In genomic region chr5:149546974-149547373, GRCh38 we compare ENCODE assay signal across 10 cellular contexts. TPM values are rescaled to one million over a fixed set of nuclear protein-coding genes. Genes with fewer than 3 reads are reported as not detected.
A peak's percentile ranks its signal among the peaks of the same experiment; 100 is the strongest.
DNase-seq lines count a peak whose midpoint lies in the region; ATAC-seq and TF ChIP-seq lines count a peak whose summit lies in the region.
"Had no signal": no experiment of that assay in that cellular context is flagged by ENCODE, and none has a peak within 500 bp of the region (broad histone marks: within the 10 kb centered on the region; RNA-seq: fewer than 3 reads in every experiment).

No MANE protein-coding gene starts in this region.

- H3K4me3 ChIP-seq in Karpas-422 (ENCODE audit: low read length) (no peak overlapping the region), mucosa of rectum (ENCODE audit: low read length in 2 of 2) (peak overlapping the region in 1 of 2 donors; percentile 14)
- H3K4me3 ChIP-seq: pancreas had no signal

- ATAC-seq in GM19467 (IDR thresholded peaks at IDR 0.05; ENCODE audit: unreplicated experiment) = no peak
- ATAC-seq: pancreas had no signal

- H3K9me3 ChIP-seq in Karpas-422 (ENCODE audit: low read length) (no peaks in the 10 kb centered on the region), mucosa of rectum (ENCODE audit: control insufficient read depth in 2 of 2, low read length in 2 of 2) (no peaks in the 10 kb centered on the region)
- H3K9me3 ChIP-seq: pancreas had no signal

- peaks cover 50% of the 10 kb centered on the region for H3K36me3 ChIP-seq in Karpas-422 (ENCODE audit: insufficient read depth, low read length)
- H3K36me3 ChIP-seq in mucosa of rectum (ENCODE audit: control insufficient read depth in 2 of 2, insufficient read depth in 2 of 2, low read length in 2 of 2) = peaks cover 20 to 27% of the 10 kb centered on the region in 2 donors

- H4K20me1 ChIP-seq in Karpas-422 (ENCODE audit: insufficient read depth, low read depth, low read length) = peaks cover 14% of the 10 kb centered on the region; the same call in 1 of the 2 replicates

- H3K27ac Mint-ChIP-seq in CD14-positive monocyte (peak overlapping the region in 5 of 7 donors; percentile 26 to 90 (median 60)), MCF 10A (ENCODE audit: low read depth, unreplicated experiment) (peak overlapping the region; percentile 73)

- DNase-seq in CD14-positive monocyte (ENCODE audit: low spot score) (no peak), Karpas-422 (peak; percentile 40), MCF 10A (ENCODE audit: unreplicated experiment) (no peak), DMS153 treated with DMSO at 0.1 percent for 48 hours (lab: John Stamatoyannopoulos, UW; ENCODE audit: unreplicated experiment) (no peak), NCI-H1092 treated with DMSO at 0.1 percent for 48 hours (lab: John Stamatoyannopoulos, UW) (no peak)
- no peak for DNase-seq in effector CD4-positive, alpha-beta T cell
- DNase-seq: anterior cingulate cortex, pancreas had no signal

- no peak overlapping the region for H3K9ac ChIP-seq in Karpas-422 (ENCODE audit: low read length)
- peak overlapping the region in 1 of 2 donors; percentile 27 for H3K9ac ChIP-seq in mucosa of rectum (ENCODE audit: low read depth in 1 of 2, low read length in 2 of 2)

- H3K4me1 ChIP-seq in Karpas-422 (ENCODE audit: low read length) = peaks cover 39% of the 10 kb centered on the region
- peaks cover 38 to 47% of the 10 kb centered on the region in 2 donors for H3K4me1 ChIP-seq in mucosa of rectum (ENCODE audit: control insufficient read depth in 2 of 2, insufficient read depth in 2 of 2, low read length in 2 of 2)

- no peak overlapping the region for H3K4me2 ChIP-seq in Karpas-422 (ENCODE audit: low read depth, low read length, poor library complexity, severe bottlenecking)

- H3K4me3 Mint-ChIP-seq in CD14-positive monocyte = peak overlapping the region in 1 of 2 donors; percentile 45
- H3K4me3 Mint-ChIP-seq in MCF 10A (ENCODE audit: unreplicated experiment) = peak overlapping the region; percentile 89

- H3K9me3 Mint-ChIP-seq in CD14-positive monocyte (peaks cover 0 to 6% (median 0%) of the 10 kb centered on the region in 7 donors), MCF 10A (ENCODE audit: unreplicated experiment) (no peaks in the 10 kb centered on the region)

- POLR2A ChIA-PET in MCF 10A (lab: Yijun Ruan, JAX) = interaction anchor here (0.7 to 14.7 kb wide), 16 partner anchors 9 to 201 kb away, joined by 3 to 517 read pairs (median 14); partner anchors contain the start of genes ARHGEF37 and GRPEL2

- peaks cover 0 to 2% (median 0%) of the 10 kb centered on the region in 3 donors for H3K27me3 Mint-ChIP-seq in CD14-positive monocyte (ENCODE audit: low read depth in 3 of 3)
- H3K27me3 Mint-ChIP-seq in MCF 10A (ENCODE audit: insufficient read depth, unreplicated experiment) = no peaks in the 10 kb centered on the region

- H3K4me1 Mint-ChIP-seq in CD14-positive monocyte = peaks cover 30% of the 10 kb centered on the region
- H3K4me1 Mint-ChIP-seq in MCF 10A (ENCODE audit: insufficient read depth, unreplicated experiment) = peaks cover 25% of the 10 kb centered on the region

- H3K36me3 Mint-ChIP-seq in CD14-positive monocyte (peaks cover 48 to 61% of the 10 kb centered on the region in 2 donors), MCF 10A (ENCODE audit: insufficient read depth, unreplicated experiment) (peaks cover 96% of the 10 kb centered on the region)

- BruUV-seq in MCF 10A (replicated peaks; lab: Mats Ljungman, UMichigan) = no TSS peak

- TF ChIP-seq CTCF in CD14-positive monocyte (IDR thresholded peaks at IDR 0.05) (no peak), MCF 10A (IDR thresholded peaks at IDR 0.05; ENCODE audit: unreplicated experiment) (no peak)

- H3K27ac ChIP-seq in Karpas-422 (ENCODE audit: low read length) (no peak overlapping the region), mucosa of rectum (ENCODE audit: low read depth in 2 of 2, low read length in 2 of 2) (peak overlapping the region; percentile 3 to 43)
- H3K27ac ChIP-seq: pancreas had no signal

- H3K9me2 ChIP-seq in Karpas-422 (replicated peaks; ENCODE audit: insufficient read depth, low read length) = no peaks in the 10 kb centered on the region

- H2AFZ ChIP-seq in Karpas-422 (ENCODE audit: low read length) = no peak overlapping the region

- intact Hi-C loops in CD14-positive monocyte (cut with micrococcal nuclease) = no loop called here
- intact Hi-C loops in MCF 10A (cut with micrococcal nuclease) = no loop called here

- CTCF ChIA-PET in MCF 10A (lab: Yijun Ruan, JAX) = interaction anchor here (0.6 to 9.9 kb wide), 14 partner anchors 10 to 718 kb away, joined by 3 to 202 read pairs (median 4); no protein-coding TSS in a partner anchor

- H3K79me2 ChIP-seq in Karpas-422 (ENCODE audit: low read length) = peaks cover 88% of the 10 kb centered on the region

- H3K27me3 ChIP-seq in Karpas-422 (ENCODE audit: low read length) (no peaks in the 10 kb centered on the region), mucosa of rectum (ENCODE audit: control insufficient read depth in 2 of 2, insufficient read depth in 2 of 2, low read length in 2 of 2) (no peaks in the 10 kb centered on the region)
- H3K27me3 ChIP-seq: pancreas had no signal

RNA-seq across cellular contexts. Expression of gene CSNK1A1, which starts 4.3 kb away (rescaled TPM):
- polyA plus RNA-seq in CD14-positive monocyte = 100 to 1,000 TPM; 103 to 131 TPM
- 193 and 274 TPM in 2 replicates for total RNA-seq in Karpas-422 (2014; rRNA removed; shearing (Covaris generic); ENCODE audit: low replicate concordance)
- total RNA-seq in MCF 10A (2022) = 666 and 744 TPM in 2 replicates

RNA-seq across cellular contexts. Expression of gene ARHGEF37, which starts 34.3 kb away (rescaled TPM):
- polyA plus RNA-seq in CD14-positive monocyte = not detected
- 17.0 and 30.0 TPM in 2 replicates for total RNA-seq in Karpas-422 (2014; rRNA removed; shearing (Covaris generic); ENCODE audit: low replicate concordance)
- total RNA-seq in MCF 10A (2022) = 3.9 and 5.1 TPM in 2 replicates
